ENCODE assay signal across 1 cellular context in genomic region chr12:57462307-57463253, GRCh38.
TF ChIP-seq lines count a peak whose summit lies in the region.

No MANE protein-coding gene starts in this region.

TF ChIP-seq in GM12878, 131 proteins besides CTCF, POLR2A, EP300 and RAD21 (continues in another document):
- no peak for TF ChIP-seq ZNF217 (IDR thresholded peaks at IDR 0.05)
- no peak for TF ChIP-seq ZNF207 (IDR thresholded peaks at IDR 0.05; ENCODE audit: borderline replicate concordance)
- no peak for TF ChIP-seq KAT2A (conservative IDR thresholded peaks at IDR 0.05; ENCODE audit: control insufficient read depth, low read depth, low read length)
- TF ChIP-seq, protein P1, sequence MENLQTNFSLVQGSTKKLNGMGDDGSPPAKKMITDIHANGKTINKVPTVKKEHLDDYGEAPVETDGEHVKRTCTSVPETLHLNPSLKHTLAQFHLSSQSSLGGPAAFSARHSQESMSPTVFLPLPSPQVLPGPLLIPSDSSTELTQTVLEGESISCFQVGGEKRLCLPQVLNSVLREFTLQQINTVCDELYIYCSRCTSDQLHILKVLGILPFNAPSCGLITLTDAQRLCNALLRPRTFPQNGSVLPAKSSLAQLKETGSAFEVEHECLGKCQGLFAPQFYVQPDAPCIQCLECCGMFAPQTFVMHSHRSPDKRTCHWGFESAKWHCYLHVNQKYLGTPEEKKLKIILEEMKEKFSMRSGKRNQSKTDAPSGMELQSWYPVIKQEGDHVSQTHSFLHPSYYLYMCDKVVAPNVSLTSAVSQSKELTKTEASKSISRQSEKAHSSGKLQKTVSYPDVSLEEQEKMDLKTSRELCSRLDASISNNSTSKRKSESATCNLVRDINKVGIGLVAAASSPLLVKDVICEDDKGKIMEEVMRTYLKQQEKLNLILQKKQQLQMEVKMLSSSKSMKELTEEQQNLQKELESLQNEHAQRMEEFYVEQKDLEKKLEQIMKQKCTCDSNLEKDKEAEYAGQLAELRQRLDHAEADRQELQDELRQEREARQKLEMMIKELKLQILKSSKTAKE (IDR thresholded peaks at IDR 0.05; ENCODE audit: low read depth, poor library complexity, severe bottlenecking) = peak; percentile 65
- peak; percentile 82 for TF ChIP-seq CREB1 (IDR thresholded peaks at IDR 0.05; ENCODE audit: low read depth)
- TF ChIP-seq, protein P2, sequence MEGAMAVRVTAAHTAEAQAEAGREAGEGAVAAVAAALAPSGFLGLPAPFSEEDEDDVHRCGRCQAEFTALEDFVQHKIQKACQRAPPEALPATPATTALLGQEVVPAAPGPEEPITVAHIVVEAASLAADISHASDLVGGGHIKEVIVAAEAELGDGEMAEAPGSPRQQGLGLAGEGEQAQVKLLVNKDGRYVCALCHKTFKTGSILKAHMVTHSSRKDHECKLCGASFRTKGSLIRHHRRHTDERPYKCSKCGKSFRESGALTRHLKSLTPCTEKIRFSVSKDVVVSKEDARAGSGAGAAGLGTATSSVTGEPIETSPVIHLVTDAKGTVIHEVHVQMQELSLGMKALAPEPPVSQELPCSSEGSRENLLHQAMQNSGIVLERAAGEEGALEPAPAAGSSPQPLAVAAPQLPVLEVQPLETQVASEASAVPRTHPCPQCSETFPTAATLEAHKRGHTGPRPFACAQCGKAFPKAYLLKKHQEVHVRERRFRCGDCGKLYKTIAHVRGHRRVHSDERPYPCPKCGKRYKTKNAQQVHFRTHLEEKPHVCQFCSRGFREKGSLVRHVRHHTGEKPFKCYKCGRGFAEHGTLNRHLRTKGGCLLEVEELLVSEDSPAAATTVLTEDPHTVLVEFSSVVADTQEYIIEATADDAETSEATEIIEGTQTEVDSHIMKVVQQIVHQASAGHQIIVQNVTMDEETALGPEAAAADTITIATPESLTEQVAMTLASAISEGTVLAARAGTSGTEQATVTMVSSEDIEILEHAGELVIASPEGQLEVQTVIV (IDR thresholded peaks at IDR 0.05; ENCODE audit: borderline replicate concordance, partially characterized antibody) = no peak
- TF ChIP-seq E2F4 (IDR thresholded peaks at IDR 0.05; ENCODE audit: low read depth, low read length) = no peak
- peak; percentile 12; the same call in 1 of the 2 replicates for TF ChIP-seq EED (IDR thresholded peaks at IDR 0.05; ENCODE audit: low read depth)
- TF ChIP-seq FOS (IDR thresholded peaks at IDR 0.05; ENCODE audit: borderline replicate concordance, extremely low read depth, insufficient read length) = no peak
- no peak for TF ChIP-seq STAT1 (conservative IDR thresholded peaks at IDR 0.05)
- no peak for TF ChIP-seq RFX5 (IDR thresholded peaks at IDR 0.05; ENCODE audit: low read depth, low read length)
- TF ChIP-seq JUNB (IDR thresholded peaks at IDR 0.05) = no peak
- TF ChIP-seq IKZF2 (IDR thresholded peaks at IDR 0.05) = peak; percentile 69 to 70; a peak in 3 of 4 replicates
- peak; percentile 32 to 61; a peak in 3 of 4 replicates for TF ChIP-seq BHLHE40 (IDR thresholded peaks at IDR 0.05; ENCODE audit: borderline replicate concordance in 1 of 2, low read depth in 2 of 2, low read length in 1 of 2)
- no peak for TF ChIP-seq NFXL1 (IDR thresholded peaks at IDR 0.05; ENCODE audit: borderline replicate concordance)
- 0 out of 2 replicates have a peak, but pooled peaks have one; percentile 49 for TF ChIP-seq YY1 (IDR thresholded peaks at IDR 0.05; ENCODE audit: low read depth, low read length)
- 0 out of 2 replicates have a peak, but pooled peaks have one; percentile 9 for TF ChIP-seq PKNOX1 (IDR thresholded peaks at IDR 0.05)
- no peak for TF ChIP-seq SUPT20H (IDR thresholded peaks at IDR 0.05; ENCODE audit: borderline replicate concordance, control insufficient read depth, low read depth, low read length)
- TF ChIP-seq, protein P3, sequence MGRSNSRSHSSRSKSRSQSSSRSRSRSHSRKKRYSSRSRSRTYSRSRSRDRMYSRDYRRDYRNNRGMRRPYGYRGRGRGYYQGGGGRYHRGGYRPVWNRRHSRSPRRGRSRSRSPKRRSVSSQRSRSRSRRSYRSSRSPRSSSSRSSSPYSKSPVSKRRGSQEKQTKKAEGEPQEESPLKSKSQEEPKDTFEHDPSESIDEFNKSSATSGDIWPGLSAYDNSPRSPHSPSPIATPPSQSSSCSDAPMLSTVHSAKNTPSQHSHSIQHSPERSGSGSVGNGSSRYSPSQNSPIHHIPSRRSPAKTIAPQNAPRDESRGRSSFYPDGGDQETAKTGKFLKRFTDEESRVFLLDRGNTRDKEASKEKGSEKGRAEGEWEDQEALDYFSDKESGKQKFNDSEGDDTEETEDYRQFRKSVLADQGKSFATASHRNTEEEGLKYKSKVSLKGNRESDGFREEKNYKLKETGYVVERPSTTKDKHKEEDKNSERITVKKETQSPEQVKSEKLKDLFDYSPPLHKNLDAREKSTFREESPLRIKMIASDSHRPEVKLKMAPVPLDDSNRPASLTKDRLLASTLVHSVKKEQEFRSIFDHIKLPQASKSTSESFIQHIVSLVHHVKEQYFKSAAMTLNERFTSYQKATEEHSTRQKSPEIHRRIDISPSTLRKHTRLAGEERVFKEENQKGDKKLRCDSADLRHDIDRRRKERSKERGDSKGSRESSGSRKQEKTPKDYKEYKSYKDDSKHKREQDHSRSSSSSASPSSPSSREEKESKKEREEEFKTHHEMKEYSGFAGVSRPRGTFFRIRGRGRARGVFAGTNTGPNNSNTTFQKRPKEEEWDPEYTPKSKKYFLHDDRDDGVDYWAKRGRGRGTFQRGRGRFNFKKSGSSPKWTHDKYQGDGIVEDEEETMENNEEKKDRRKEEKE (IDR thresholded peaks at IDR 0.05) = no peak
- TF ChIP-seq YBX1 (IDR thresholded peaks at IDR 0.05) = no peak
- TF ChIP-seq, protein P4, sequence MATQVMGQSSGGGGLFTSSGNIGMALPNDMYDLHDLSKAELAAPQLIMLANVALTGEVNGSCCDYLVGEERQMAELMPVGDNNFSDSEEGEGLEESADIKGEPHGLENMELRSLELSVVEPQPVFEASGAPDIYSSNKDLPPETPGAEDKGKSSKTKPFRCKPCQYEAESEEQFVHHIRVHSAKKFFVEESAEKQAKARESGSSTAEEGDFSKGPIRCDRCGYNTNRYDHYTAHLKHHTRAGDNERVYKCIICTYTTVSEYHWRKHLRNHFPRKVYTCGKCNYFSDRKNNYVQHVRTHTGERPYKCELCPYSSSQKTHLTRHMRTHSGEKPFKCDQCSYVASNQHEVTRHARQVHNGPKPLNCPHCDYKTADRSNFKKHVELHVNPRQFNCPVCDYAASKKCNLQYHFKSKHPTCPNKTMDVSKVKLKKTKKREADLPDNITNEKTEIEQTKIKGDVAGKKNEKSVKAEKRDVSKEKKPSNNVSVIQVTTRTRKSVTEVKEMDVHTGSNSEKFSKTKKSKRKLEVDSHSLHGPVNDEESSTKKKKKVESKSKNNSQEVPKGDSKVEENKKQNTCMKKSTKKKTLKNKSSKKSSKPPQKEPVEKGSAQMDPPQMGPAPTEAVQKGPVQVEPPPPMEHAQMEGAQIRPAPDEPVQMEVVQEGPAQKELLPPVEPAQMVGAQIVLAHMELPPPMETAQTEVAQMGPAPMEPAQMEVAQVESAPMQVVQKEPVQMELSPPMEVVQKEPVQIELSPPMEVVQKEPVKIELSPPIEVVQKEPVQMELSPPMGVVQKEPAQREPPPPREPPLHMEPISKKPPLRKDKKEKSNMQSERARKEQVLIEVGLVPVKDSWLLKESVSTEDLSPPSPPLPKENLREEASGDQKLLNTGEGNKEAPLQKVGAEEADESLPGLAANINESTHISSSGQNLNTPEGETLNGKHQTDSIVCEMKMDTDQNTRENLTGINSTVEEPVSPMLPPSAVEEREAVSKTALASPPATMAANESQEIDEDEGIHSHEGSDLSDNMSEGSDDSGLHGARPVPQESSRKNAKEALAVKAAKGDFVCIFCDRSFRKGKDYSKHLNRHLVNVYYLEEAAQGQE (IDR thresholded peaks at IDR 0.05; ENCODE audit: low read depth, low read length) = no peak
- no peak for TF ChIP-seq HDAC6 (IDR thresholded peaks at IDR 0.05; ENCODE audit: unreplicated experiment)
- TF ChIP-seq ASH2L (IDR thresholded peaks at IDR 0.05; ENCODE audit: borderline replicate concordance, low read depth) = no peak
- TF ChIP-seq CEBPB (IDR thresholded peaks at IDR 0.05; ENCODE audit: borderline replicate concordance in 1 of 2, low read depth in 2 of 2, low read length in 2 of 2) = no peak
- TF ChIP-seq MEF2B (IDR thresholded peaks at IDR 0.05; ENCODE audit: partially characterized antibody, poor library complexity, severe bottlenecking) = peak; percentile 99
- no peak for TF ChIP-seq SMAD5 (IDR thresholded peaks at IDR 0.05; ENCODE audit: low read depth)
- TF ChIP-seq BMI1 (IDR thresholded peaks at IDR 0.05; ENCODE audit: borderline replicate concordance) = no peak
- no peak for TF ChIP-seq CBFB (IDR thresholded peaks at IDR 0.05; ENCODE audit: low read depth)
- peak; percentile 74; the same call in 1 of the 2 replicates for TF ChIP-seq SMC3 (IDR thresholded peaks at IDR 0.05; ENCODE audit: borderline replicate concordance, low read length)
- no peak; the same call in 1 of the 2 replicates for TF ChIP-seq RUNX3 (IDR thresholded peaks at IDR 0.05; ENCODE audit: low read length)
- no peak for TF ChIP-seq ZZZ3 (IDR thresholded peaks at IDR 0.05; ENCODE audit: control insufficient read depth, insufficient read length, low read depth)
- no peak for TF ChIP-seq SREBF1 (IDR thresholded peaks at IDR 0.05; ENCODE audit: low read length)
- no peak for TF ChIP-seq ETV6 (conservative IDR thresholded peaks at IDR 0.05 in 1 of 2, IDR thresholded peaks at IDR 0.05 in 1 of 2; ENCODE audit: borderline replicate concordance in 1 of 2, low read depth in 1 of 2)
- TF ChIP-seq USF1 (IDR thresholded peaks at IDR 0.05; ENCODE audit: borderline replicate concordance, extremely low read length, insufficient read depth, low read depth, low read length) = no peak
- TF ChIP-seq NBN (IDR thresholded peaks at IDR 0.05) = peak; percentile 83
- TF ChIP-seq, protein P5, sequence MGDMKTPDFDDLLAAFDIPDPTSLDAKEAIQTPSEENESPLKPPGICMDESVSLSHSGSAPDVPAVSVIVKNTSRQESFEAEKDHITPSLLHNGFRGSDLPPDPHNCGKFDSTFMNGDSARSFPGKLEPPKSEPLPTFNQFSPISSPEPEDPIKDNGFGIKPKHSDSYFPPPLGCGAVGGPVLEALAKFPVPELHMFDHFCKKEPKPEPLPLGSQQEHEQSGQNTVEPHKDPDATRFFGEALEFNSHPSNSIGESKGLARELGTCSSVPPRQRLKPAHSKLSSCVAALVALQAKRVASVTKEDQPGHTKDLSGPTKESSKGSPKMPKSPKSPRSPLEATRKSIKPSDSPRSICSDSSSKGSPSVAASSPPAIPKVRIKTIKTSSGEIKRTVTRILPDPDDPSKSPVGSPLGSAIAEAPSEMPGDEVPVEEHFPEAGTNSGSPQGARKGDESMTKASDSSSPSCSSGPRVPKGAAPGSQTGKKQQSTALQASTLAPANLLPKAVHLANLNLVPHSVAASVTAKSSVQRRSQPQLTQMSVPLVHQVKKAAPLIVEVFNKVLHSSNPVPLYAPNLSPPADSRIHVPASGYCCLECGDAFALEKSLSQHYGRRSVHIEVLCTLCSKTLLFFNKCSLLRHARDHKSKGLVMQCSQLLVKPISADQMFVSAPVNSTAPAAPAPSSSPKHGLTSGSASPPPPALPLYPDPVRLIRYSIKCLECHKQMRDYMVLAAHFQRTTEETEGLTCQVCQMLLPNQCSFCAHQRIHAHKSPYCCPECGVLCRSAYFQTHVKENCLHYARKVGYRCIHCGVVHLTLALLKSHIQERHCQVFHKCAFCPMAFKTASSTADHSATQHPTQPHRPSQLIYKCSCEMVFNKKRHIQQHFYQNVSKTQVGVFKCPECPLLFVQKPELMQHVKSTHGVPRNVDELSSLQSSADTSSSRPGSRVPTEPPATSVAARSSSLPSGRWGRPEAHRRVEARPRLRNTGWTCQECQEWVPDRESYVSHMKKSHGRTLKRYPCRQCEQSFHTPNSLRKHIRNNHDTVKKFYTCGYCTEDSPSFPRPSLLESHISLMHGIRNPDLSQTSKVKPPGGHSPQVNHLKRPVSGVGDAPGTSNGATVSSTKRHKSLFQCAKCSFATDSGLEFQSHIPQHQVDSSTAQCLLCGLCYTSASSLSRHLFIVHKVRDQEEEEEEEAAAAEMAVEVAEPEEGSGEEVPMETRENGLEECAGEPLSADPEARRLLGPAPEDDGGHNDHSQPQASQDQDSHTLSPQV (IDR thresholded peaks at IDR 0.05) = no peak
- TF ChIP-seq ZNF274 (IDR thresholded peaks at IDR 0.05; ENCODE audit: insufficient read depth, insufficient read length) = no peak
- no peak for TF ChIP-seq PBX3 (IDR thresholded peaks at IDR 0.05; ENCODE audit: insufficient replicate concordance, low read depth, low read length)
